In genomic region chr19:31943778-31944177, GRCh38 we compare ENCODE assay signal across 1 cellular context.
TF ChIP-seq lines count a peak whose summit lies in the region.

No MANE protein-coding gene starts in this region.

TF ChIP-seq in GM23338, 12 proteins besides CTCF, POLR2A, EP300 and RAD21:
- TF ChIP-seq ZNF462 (CRISPR knock-in tag; IDR thresholded peaks at IDR 0.05) (no peak), POLR2AphosphoS5 (IDR thresholded peaks at IDR 0.05; ENCODE audit: low read depth) (no peak), EZH2 (IDR thresholded peaks at IDR 0.05; ENCODE audit: low read depth, unreplicated experiment) (no peak), EZH2phosphoT487 (IDR thresholded peaks at IDR 0.05; ENCODE audit: unreplicated experiment) (no peak), STAT1 (IDR thresholded peaks at IDR 0.05; ENCODE audit: unreplicated experiment) (no peak), JUNB (IDR thresholded peaks at IDR 0.05; ENCODE audit: unreplicated experiment) (no peak), REST (IDR thresholded peaks at IDR 0.05; ENCODE audit: unreplicated experiment) (no peak), CREB1 (CRISPR knock-in tag; IDR thresholded peaks at IDR 0.05; ENCODE audit: low read depth) (no peak)
